ENCODE assay signal across 35 cellular contexts in genomic region chr13:24348385-24348784, GRCh38. TPM values are rescaled to one million over a fixed set of nuclear protein-coding genes. Genes with fewer than 3 reads are reported as not detected.
A peak's percentile ranks its signal among the peaks of the same experiment; 100 is the strongest.
DNase-seq lines count a peak whose midpoint lies in the region; ATAC-seq, FAIRE-seq and TF ChIP-seq lines count a peak whose summit lies in the region.
"Had no signal": no experiment of that assay in that cellular context is flagged by ENCODE, and none has a peak within 500 bp of the region (broad histone marks: within the 10 kb centered on the region; RNA-seq: fewer than 3 reads in every experiment).

No MANE protein-coding gene starts in this region.

- ATAC-seq in HG02885 (IDR thresholded peaks at IDR 0.05; ENCODE audit: poor library complexity, unreplicated experiment) (no peak), HG03175 (IDR thresholded peaks at IDR 0.05; ENCODE audit: unreplicated experiment) (no peak)
- ATAC-seq: right cardiac atrium had no signal

- TF ChIP-seq POLR2A in GM12891 (IDR thresholded peaks at IDR 0.05; ENCODE audit: low read depth, low read length): no peak

- H3K36me3 ChIP-seq in muscle layer of duodenum (ENCODE audit: control insufficient read depth in 1 of 2, insufficient read depth in 2 of 2, low read length in 2 of 2): no peaks in the 10 kb centered on the region
- H3K36me3 ChIP-seq: ascending aorta, esophagus squamous epithelium, heart right ventricle, neural progenitor cell, SJCRH30, thyroid gland, WERI-Rb-1 had no signal

- intact Hi-C loops in activated CD4-positive, alpha-beta T cell treated with anti-CD3 and anti-CD28 coated beads, Interleukin-2, amount 10 ng/mL, durations not matched to agents 24 days and 14 days (cut with micrococcal nuclease): no loop called here

- peak overlapping the region; percentile 81 for H3K27ac ChIP-seq in muscle layer of duodenum (ENCODE audit: low read length)
- H3K27ac ChIP-seq: 22Rv1, ascending aorta, GM23248, heart right ventricle, neural progenitor cell, SJCRH30, thyroid gland, WERI-Rb-1 had no signal

- no peaks in the 10 kb centered on the region for H3K36me3 Mint-ChIP-seq in activated CD4-positive, alpha-beta T cell treated with anti-CD3 and anti-CD28 coated beads, Interleukin-2, amount 10 ng/mL, durations not matched to agents 24 days and 14 days (ENCODE audit: low read depth)
- H3K36me3 Mint-ChIP-seq: activated naive CD8-positive, alpha-beta T cell treated with anti-CD3 and anti-CD28 coated beads, Interleukin-2, amount 10 ng/mL, durations not matched to agents 7 days and 5 days; CD14-positive monocyte; neural progenitor cell had no signal

- peak; percentile 34 for DNase-seq in activated CD4-positive, alpha-beta T cell treated with anti-CD3 and anti-CD28 coated beads, Interleukin-2, amount 10 ng/mL, durations not matched to agents 24 days and 14 days
- DNase-seq in activated CD4-positive, alpha-beta T cell treated with anti-CD3 and anti-CD28 coated beads for 4 hours: no peak
- DNase-seq in epithelial cell of esophagus (ENCODE audit: low read depth): peak; percentile 18
- no peak for DNase-seq in NCI-H2171 (lab: John Stamatoyannopoulos, UW)
- no peak for DNase-seq in GM12891 (ENCODE audit: insufficient read length, low spot score)
- DNase-seq: activated CD4-positive, alpha-beta T cell treated with anti-CD3 and anti-CD28 coated beads, Interleukin-2, amount 10 ng/mL, durations not matched to agents 7 days and 5 days; activated gamma-delta T cell treated with Interleukin-2 at 50 U/mL for 16 hours; activated naive CD8-positive, alpha-beta T cell treated with anti-CD3 and anti-CD28 coated beads, Interleukin-2, amount 10 ng/mL, durations not matched to agents 7 days and 5 days; activated T-cell treated with anti-CD3 and anti-CD28 coated beads, Interleukin-2, amount 50 U/mL, for 24 hours; cortex of kidney; DMS79 treated with DMSO at 0.1 percent for 48 hours; esophagus squamous epithelium; GF-D8; GM23248; heart right ventricle; kidney glomerular epithelial cell; NCI-H187; NCI-H82; right cardiac atrium; SJCRH30; SW 1271; T-helper 9 cell; thyroid gland; WERI-Rb-1 had no signal

- no peaks in the 10 kb centered on the region for H3K9me3 Mint-ChIP-seq in activated CD4-positive, alpha-beta T cell treated with anti-CD3 and anti-CD28 coated beads, Interleukin-2, amount 10 ng/mL, durations not matched to agents 24 days and 14 days
- H3K9me3 Mint-ChIP-seq: activated CD4-positive, alpha-beta T cell treated with anti-CD3 and anti-CD28 coated beads, Interleukin-2, amount 10 ng/mL, durations not matched to agents 7 days and 5 days; activated naive CD8-positive, alpha-beta T cell treated with anti-CD3 and anti-CD28 coated beads, Interleukin-2, amount 10 ng/mL, durations not matched to agents 7 days and 5 days; activated T-cell treated with anti-CD3 and anti-CD28 coated beads, Interleukin-2, amount 50 U/mL, for 24 hours; neural progenitor cell had no signal

- peaks cover 11% of the 10 kb centered on the region for H3K27me3 Mint-ChIP-seq in activated CD4-positive, alpha-beta T cell treated with anti-CD3 and anti-CD28 coated beads, Interleukin-2, amount 10 ng/mL, durations not matched to agents 24 days and 14 days
- H3K27me3 Mint-ChIP-seq: activated T-cell treated with anti-CD3 and anti-CD28 coated beads, Interleukin-2, amount 50 U/mL, for 24 hours had no signal

- no peak for FAIRE-seq in GM12891 (lab: Jason Lieb, UNC)
- FAIRE-seq: frontal cortex had no signal

- no peaks in the 10 kb centered on the region for H3K27me3 ChIP-seq in muscle layer of duodenum (ENCODE audit: low read depth, low read length)
- H3K27me3 ChIP-seq: ascending aorta, esophagus squamous epithelium, heart right ventricle, neural progenitor cell, SJCRH30, thyroid gland had no signal

- no peak for TF ChIP-seq CTCF in epithelial cell of esophagus (IDR thresholded peaks at IDR 0.05; ENCODE audit: insufficient read depth, low read depth, low read length, missing control alignments)

- H3K27ac Mint-ChIP-seq in activated CD4-positive, alpha-beta T cell treated with anti-CD3 and anti-CD28 coated beads, Interleukin-2, amount 10 ng/mL, durations not matched to agents 24 days and 14 days: no peak overlapping the region
- H3K27ac Mint-ChIP-seq: activated CD4-positive, alpha-beta T cell treated with anti-CD3 and anti-CD28 coated beads, Interleukin-2, amount 10 ng/mL, durations not matched to agents 7 days and 5 days; activated naive CD8-positive, alpha-beta T cell treated with anti-CD3 and anti-CD28 coated beads, Interleukin-2, amount 10 ng/mL, durations not matched to agents 7 days and 5 days; activated T-cell treated with anti-CD3 and anti-CD28 coated beads, Interleukin-2, amount 50 U/mL, for 24 hours; CD14-positive monocyte; neural progenitor cell had no signal

- no peaks in the 10 kb centered on the region for H3K9me3 ChIP-seq in muscle layer of duodenum (ENCODE audit: control insufficient read depth in 1 of 2, low read length in 2 of 2)
- H3K9me3 ChIP-seq: ascending aorta, esophagus squamous epithelium, heart right ventricle, SJCRH30, thyroid gland had no signal

- H3K4me3 Mint-ChIP-seq in activated CD4-positive, alpha-beta T cell treated with anti-CD3 and anti-CD28 coated beads, Interleukin-2, amount 10 ng/mL, durations not matched to agents 24 days and 14 days: no peak overlapping the region
- H3K4me3 Mint-ChIP-seq: activated CD4-positive, alpha-beta T cell treated with anti-CD3 and anti-CD28 coated beads, Interleukin-2, amount 10 ng/mL, durations not matched to agents 7 days and 5 days; activated naive CD8-positive, alpha-beta T cell treated with anti-CD3 and anti-CD28 coated beads, Interleukin-2, amount 10 ng/mL, durations not matched to agents 7 days and 5 days; activated T-cell treated with anti-CD3 and anti-CD28 coated beads, Interleukin-2, amount 50 U/mL, for 24 hours; CD14-positive monocyte; neural progenitor cell had no signal

- H3K4me3 ChIP-seq in epithelial cell of esophagus (ENCODE audit: low read length): no peak overlapping the region
- no peak overlapping the region for H3K4me3 ChIP-seq in muscle layer of duodenum (ENCODE audit: low read depth in 1 of 2, low read length in 2 of 2)
- H3K4me3 ChIP-seq: ascending aorta, esophagus squamous epithelium, GM23248, heart right ventricle, neural progenitor cell, SJCRH30, thyroid gland had no signal

- H3K4me1 ChIP-seq in muscle layer of duodenum (ENCODE audit: control insufficient read depth in 1 of 2, insufficient read depth in 2 of 2, low read length in 2 of 2): no peaks in the 10 kb centered on the region
- H3K4me1 ChIP-seq: ascending aorta, heart right ventricle, neural progenitor cell, SJCRH30, thyroid gland had no signal

- H3K4me1 Mint-ChIP-seq in activated CD4-positive, alpha-beta T cell treated with anti-CD3 and anti-CD28 coated beads, Interleukin-2, amount 10 ng/mL, durations not matched to agents 24 days and 14 days: no peaks in the 10 kb centered on the region
- H3K4me1 Mint-ChIP-seq: activated CD4-positive, alpha-beta T cell treated with anti-CD3 and anti-CD28 coated beads, Interleukin-2, amount 10 ng/mL, durations not matched to agents 7 days and 5 days; activated naive CD8-positive, alpha-beta T cell treated with anti-CD3 and anti-CD28 coated beads, Interleukin-2, amount 10 ng/mL, durations not matched to agents 7 days and 5 days; CD14-positive monocyte; neural progenitor cell had no signal

TF ChIP-seq in GM12891, 5 proteins besides CTCF, POLR2A, EP300 and RAD21:
- TF ChIP-seq PAX5 (IDR thresholded peaks at IDR 0.05; ENCODE audit: insufficient read depth, low read length, severe bottlenecking) (no peak), POLR2AphosphoS5 (IDR thresholded peaks at IDR 0.05; ENCODE audit: low read depth, low read length) (no peak), POU2F2 (IDR thresholded peaks at IDR 0.05; ENCODE audit: low read depth, low read length) (no peak), TAF1 (IDR thresholded peaks at IDR 0.05; ENCODE audit: low read depth, low read length) (no peak), SPI1 (IDR thresholded peaks at IDR 0.05; ENCODE audit: low read depth, low read length) (no peak)
TF ChIP-seq in GM12891: peak in this region for 0.

RNA-seq across cellular contexts. Expression of gene C1QTNF9, which starts 39.0 kb away (rescaled TPM):
- total RNA-seq in activated CD4-positive, alpha-beta T cell treated with anti-CD3 and anti-CD28 coated beads, Interleukin-2, amount 10 ng/mL, durations not matched to agents 24 days and 14 days: 0.09 TPM in 1 of 2 replicates, not detected in the other
- polyA plus RNA-seq in GM12891 (2012; ENCODE audit: low read depth, missing spikeins): not detected
- total RNA-seq: activated naive CD8-positive, alpha-beta T cell treated with anti-CD3 and anti-CD28 coated beads, Interleukin-2, amount 10 ng/mL, durations not matched to agents 7 days and 5 days; ascending aorta; esophagus squamous epithelium; GM23248; lung microvascular endothelial cell; NCI-H460; RPMI7951; SJCRH30; thyroid gland had no signal
- polyA plus RNA-seq: CD14-positive monocyte had no signal

Comparison
In these comparisons a context has a peak if more than half of its experiments do, and no peak if none do; other contexts are left out.
1. DNase-seq: peak in activated CD4-positive, alpha-beta T cell treated with anti-CD3 and anti-CD28 coated beads, Interleukin-2, amount 10 ng/mL, durations not matched to agents 24 days and 14 days (single experiment) and epithelial cell of esophagus (single experiment); none in activated CD4-positive, alpha-beta T cell treated with anti-CD3 and anti-CD28 coated beads for 4 hours (0 of 2), NCI-H2171 (single experiment) and GM12891 (single experiment).